ENCODE assay signal across 8 cellular contexts in genomic region chr6:15678514-15678913, GRCh38.
"Had no signal": no experiment of that assay in that cellular context is flagged by ENCODE, and none has a peak within 500 bp of the region (broad histone marks: within the 10 kb centered on the region; RNA-seq: fewer than 3 reads in every experiment).

No MANE protein-coding gene starts in this region.

- H3K4me3 Mint-ChIP-seq: HFFc6 had no signal

- DNase-seq: GM23248, GOT3, H7, HFFc6, IMR-90 had no signal

- FAIRE-seq: HTR-8/SVneo had no signal

- H3K36me3 ChIP-seq: HAP-1 had no signal

- H3K4me3 ChIP-seq: GM23248, HAP-1 had no signal

- H3K27ac Mint-ChIP-seq: HFFc6 had no signal

- H3K27ac ChIP-seq: GM23248 had no signal

- H2AFZ ChIP-seq: GM23248 had no signal

- ATAC-seq: HCT116 had no signal

- H3K9me3 Mint-ChIP-seq: HFFc6 had no signal

- H3K9me3 ChIP-seq: HAP-1 had no signal

- H3K4me1 ChIP-seq: HAP-1 had no signal

- H3K9ac ChIP-seq: GM23248 had no signal
